In genomic region chr11:116224154-116224888, GRCh38 we compare ENCODE assay signal across 9 cellular contexts.
DNase-seq lines count a peak whose midpoint lies in the region; ATAC-seq and TF ChIP-seq lines count a peak whose summit lies in the region.
"Had no signal": no experiment of that assay in that cellular context is flagged by ENCODE, and none has a peak within 500 bp of the region (broad histone marks: within the 10 kb centered on the region; RNA-seq: fewer than 3 reads in every experiment).

No MANE protein-coding gene starts in this region.

- H3K9me2 ChIP-seq in GM23338 (ENCODE audit: insufficient read depth): no peaks in the 10 kb centered on the region

- H3K79me2 ChIP-seq in GM23338 (replicated peaks; ENCODE audit: insufficient read depth): no peaks in the 10 kb centered on the region

- H3K36me3 Mint-ChIP-seq in CD4-positive, alpha-beta T cell (ENCODE audit: low read depth): no peaks in the 10 kb centered on the region
- H3K36me3 Mint-ChIP-seq in GM23338 (ENCODE audit: low read depth): no peaks in the 10 kb centered on the region
- no peaks in the 10 kb centered on the region for H3K36me3 Mint-ChIP-seq in activated T-cell treated with anti-CD3 and anti-CD28 coated beads, Interleukin-2, amount 50 U/mL, for 24 hours (ENCODE audit: low read depth)
- H3K36me3 Mint-ChIP-seq in activated T-helper 17 cell treated with anti-CD3 and anti-CD28 coated beads, Interleukin-2, amount 50 U/mL, for 72 hours (ENCODE audit: low read depth): no peaks in the 10 kb centered on the region
- H3K36me3 Mint-ChIP-seq: IgD-negative memory B cell had no signal

- peaks cover 28% of the 10 kb centered on the region for H3K27me3 Mint-ChIP-seq in CD4-positive, alpha-beta T cell
- H3K27me3 Mint-ChIP-seq in GM23338 (ENCODE audit: insufficient read depth, low read depth, poor library complexity): peaks cover 4% of the 10 kb centered on the region
- peaks cover 19% of the 10 kb centered on the region for H3K27me3 Mint-ChIP-seq in activated T-cell treated with anti-CD3 and anti-CD28 coated beads, Interleukin-2, amount 50 U/mL, for 24 hours
- peaks cover 26% of the 10 kb centered on the region for H3K27me3 Mint-ChIP-seq in activated T-helper 17 cell treated with anti-CD3 and anti-CD28 coated beads, Interleukin-2, amount 50 U/mL, for 72 hours

- H3K9me3 ChIP-seq in CD4-positive, alpha-beta T cell (ENCODE audit: control insufficient read depth, low read length): no peaks in the 10 kb centered on the region

- H3K27me3 ChIP-seq in CD4-positive, alpha-beta T cell (ENCODE audit: control insufficient read depth, insufficient read depth, low read length): no peaks in the 10 kb centered on the region
- H3K27me3 ChIP-seq in GM23338 (ENCODE audit: insufficient read depth): no peaks in the 10 kb centered on the region

- H3K4me3 Mint-ChIP-seq in CD4-positive, alpha-beta T cell: no peak overlapping the region
- H3K4me3 Mint-ChIP-seq in GM23338: no peak overlapping the region
- H3K4me3 Mint-ChIP-seq in activated T-cell treated with anti-CD3 and anti-CD28 coated beads, Interleukin-2, amount 50 U/mL, for 24 hours: no peak overlapping the region
- no peak overlapping the region for H3K4me3 Mint-ChIP-seq in activated T-helper 17 cell treated with anti-CD3 and anti-CD28 coated beads, Interleukin-2, amount 50 U/mL, for 72 hours
- H3K4me3 Mint-ChIP-seq: IgD-negative memory B cell had no signal

- POLR2A ChIA-PET in CD4-positive, alpha-beta T cell (lab: Charles Lee): no interaction called here

- TF ChIP-seq CTCF in CD4-positive, alpha-beta T cell (IDR thresholded peaks at IDR 0.05): peak; percentile 51
- peak; percentile 76 to 82 for TF ChIP-seq CTCF in GM23338 (conservative IDR thresholded peaks at IDR 0.05; ENCODE audit: low read depth in 2 of 2)

- ATAC-seq in CD4-positive, alpha-beta T cell (ENCODE audit: poor library complexity): no peak
- ATAC-seq in GM23338 (peak; percentile 83), HG03520 (IDR thresholded peaks at IDR 0.05; ENCODE audit: unreplicated experiment) (no peak)
- no peak for ATAC-seq in activated T-helper 17 cell treated with anti-CD3 and anti-CD28 coated beads, Interleukin-2, amount 50 U/mL, for 72 hours (replicated peaks)

- no peak overlapping the region for H3K4me2 ChIP-seq in GM23338

- H3K9me3 Mint-ChIP-seq in CD4-positive, alpha-beta T cell: no peaks in the 10 kb centered on the region
- H3K9me3 Mint-ChIP-seq in GM23338: no peaks in the 10 kb centered on the region
- no peaks in the 10 kb centered on the region for H3K9me3 Mint-ChIP-seq in activated T-cell treated with anti-CD3 and anti-CD28 coated beads, Interleukin-2, amount 50 U/mL, for 24 hours
- no peaks in the 10 kb centered on the region for H3K9me3 Mint-ChIP-seq in activated T-helper 17 cell treated with anti-CD3 and anti-CD28 coated beads, Interleukin-2, amount 50 U/mL, for 72 hours

- H3K27ac ChIP-seq in CD4-positive, alpha-beta T cell (ENCODE audit: low read depth, low read length): no peak overlapping the region
- H3K27ac ChIP-seq in GM23338 (ENCODE audit: low read depth): no peak overlapping the region

- no peaks in the 10 kb centered on the region for H3F3A ChIP-seq in GM23338 (replicated peaks; ENCODE audit: low read depth)

- no peaks in the 10 kb centered on the region for H3K36me3 ChIP-seq in GM23338 (ENCODE audit: insufficient read depth)

- no peak overlapping the region for H3K27ac Mint-ChIP-seq in CD4-positive, alpha-beta T cell
- no peak overlapping the region for H3K27ac Mint-ChIP-seq in GM23338
- no peak overlapping the region for H3K27ac Mint-ChIP-seq in activated T-cell treated with anti-CD3 and anti-CD28 coated beads, Interleukin-2, amount 50 U/mL, for 24 hours
- no peak overlapping the region for H3K27ac Mint-ChIP-seq in activated T-helper 17 cell treated with anti-CD3 and anti-CD28 coated beads, Interleukin-2, amount 50 U/mL, for 72 hours
- H3K27ac Mint-ChIP-seq: IgD-negative memory B cell had no signal

- peaks cover 14% of the 10 kb centered on the region for H3K4me1 ChIP-seq in GM23338 (ENCODE audit: insufficient read depth)

- no peak overlapping the region for H3K4me3 ChIP-seq in GM23338

- H4K20me1 ChIP-seq in GM23338 (replicated peaks; ENCODE audit: insufficient read depth): no peaks in the 10 kb centered on the region

- no peaks in the 10 kb centered on the region for H3K4me1 Mint-ChIP-seq in CD4-positive, alpha-beta T cell (ENCODE audit: low read depth)
- peaks cover 27% of the 10 kb centered on the region for H3K4me1 Mint-ChIP-seq in GM23338
- H3K4me1 Mint-ChIP-seq in activated T-cell treated with anti-CD3 and anti-CD28 coated beads, Interleukin-2, amount 50 U/mL, for 24 hours (ENCODE audit: low read depth): no peaks in the 10 kb centered on the region
- no peaks in the 10 kb centered on the region for H3K4me1 Mint-ChIP-seq in activated T-helper 17 cell treated with anti-CD3 and anti-CD28 coated beads, Interleukin-2, amount 50 U/mL, for 72 hours
- H3K4me1 Mint-ChIP-seq: IgD-negative memory B cell had no signal

- CTCF ChIA-PET in CD4-positive, alpha-beta T cell (lab: Charles Lee): no interaction called here

- DNase-seq in CD4-positive, alpha-beta T cell: peak in 5 of 10 experiments; percentile 2 to 7 (median 3)
- DNase-seq in GM23338 (ENCODE audit: low spot score) (peak; percentile 80), NCI-H446 treated with DMSO at 0.1 percent for 48 hours (lab: John Stamatoyannopoulos, UW) (peak; percentile 34), head of caudate nucleus (peak; percentile 37 to 90 (median 74)), putamen (ENCODE audit: low spot score) (peak; percentile 45)
- peak; percentile 38 for DNase-seq in activated T-cell treated with anti-CD3 and anti-CD28 coated beads, Interleukin-2, amount 50 U/mL, for 24 hours

- no peak overlapping the region for H2AFZ ChIP-seq in GM23338

- intact Hi-C loops in CD4-positive, alpha-beta T cell (cut with DNase I, micrococcal nuclease): loop anchor here in 1 of 2 experiments (2.0 kb wide), 1 partner anchor 900 kb away; no protein-coding TSS in a partner anchor
- intact Hi-C loops in head of caudate nucleus (cut with DNase I): no loop called here

TF ChIP-seq in GM23338, 12 proteins besides CTCF, POLR2A, EP300 and RAD21 (continues in another document):
- TF ChIP-seq ETS1 (IDR thresholded peaks at IDR 0.05): no peak
- TF ChIP-seq EZH2phosphoT487 (IDR thresholded peaks at IDR 0.05; ENCODE audit: unreplicated experiment): no peak
